28 cellular contexts compared by ENCODE assay signal in the genomic region with DNA sequence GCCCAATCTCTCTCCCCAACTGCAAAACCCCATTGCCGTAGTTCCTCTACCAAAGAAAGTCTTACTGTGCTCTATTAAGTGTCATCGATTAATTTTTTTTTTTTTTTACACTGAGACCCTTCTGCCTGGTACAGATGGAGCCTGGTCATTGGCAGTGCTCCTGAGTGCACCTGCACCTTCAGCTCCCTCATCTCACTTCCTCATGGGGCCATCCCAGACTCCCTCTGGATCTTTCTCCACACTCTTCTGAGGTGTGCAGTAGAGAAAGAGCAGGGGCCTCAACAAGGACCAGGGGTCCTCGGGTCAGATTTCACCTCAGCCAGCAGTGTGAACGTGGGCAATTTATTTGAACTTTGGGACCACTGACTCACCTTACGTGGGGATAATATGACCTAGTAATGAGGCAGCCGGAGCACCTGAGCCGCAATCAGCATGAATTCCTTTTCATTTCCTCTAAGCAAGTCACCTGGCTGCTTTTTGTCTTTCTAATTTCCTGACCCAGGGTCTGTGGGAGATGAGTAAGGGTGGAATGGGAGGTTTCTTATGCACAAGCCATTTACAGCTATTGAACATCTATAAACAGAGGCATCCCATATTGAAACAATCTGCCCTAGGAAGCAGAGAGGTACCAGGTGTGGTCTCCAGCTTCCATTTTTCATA. TPM values are rescaled to one million over a fixed set of nuclear protein-coding genes. Genes with fewer than 3 reads are reported as not detected.
DNase-seq lines count a peak whose midpoint lies in the region; ATAC-seq, FAIRE-seq and TF ChIP-seq lines count a peak whose summit lies in the region.
"Had no signal": no experiment of that assay in that cellular context is flagged by ENCODE, and none has a peak within 500 bp of the region (broad histone marks: within the 10 kb centered on the region; RNA-seq: fewer than 3 reads in every experiment).

No MANE protein-coding gene starts in this region.

- CTCF ChIA-PET in H1 (lab: Charles Lee; ENCODE audit: partially characterized antibody), result interaction anchor here (1.0 to 3.9 kb wide), 7 partner anchors 9 to 47 kb away, joined by 3 to 26 read pairs (median 5); no protein-coding TSS in a partner anchor

- TF ChIP-seq RAD21 in H1 (IDR thresholded peaks at IDR 0.05 in 1 of 2, conservative IDR thresholded peaks at IDR 0.05 in 1 of 2; ENCODE audit: low read depth in 2 of 2, low read length in 2 of 2), result no peak

- peak; percentile 84 for FAIRE-seq in H1 (lab: Jason Lieb, UNC)
- FAIRE-seq: A204.1, G401.6 had no signal

- TF ChIP-seq EP300 in H1 (IDR thresholded peaks at IDR 0.05; ENCODE audit: borderline replicate concordance in 1 of 2, low read depth in 2 of 2, low read length in 2 of 2), result no peak

- H3K4me2 ChIP-seq in H1 (ENCODE audit: insufficient read depth in 1 of 2, low read depth in 2 of 2, low read length in 2 of 2), result peak overlapping the region; percentile 56 to 62
- H3K4me2 ChIP-seq in trophoblast cell (ENCODE audit: low read length), result no peak overlapping the region
- H3K4me2 ChIP-seq: BLaER1 treated with 17β-estradiol and CSF1 and Interleukin-3, amounts not matched to agents 10 nM and 100 nM had no signal

- no peaks in the 10 kb centered on the region for H3K27me3 ChIP-seq in H7 (ENCODE audit: control insufficient read depth, insufficient read depth, low read length)
- H3K27me3 ChIP-seq in H1 (replicated peaks in 1 of 4; ENCODE audit: control insufficient read depth in 3 of 4, extremely low read depth in 1 of 4, insufficient read depth in 3 of 4, low read length in 3 of 4), result no peaks in the 10 kb centered on the region
- H3K27me3 ChIP-seq in iPS-15b (ENCODE audit: control insufficient read depth, insufficient read depth, low read length), result no peaks in the 10 kb centered on the region
- no peaks in the 10 kb centered on the region for H3K27me3 ChIP-seq in trophoblast cell (ENCODE audit: insufficient read depth, low read length)
- H3K27me3 ChIP-seq: BLaER1 treated with 17β-estradiol and CSF1 and Interleukin-3, amounts not matched to agents 10 nM and 100 nM; MG63 had no signal

- H3K79me2 ChIP-seq in H1 (ENCODE audit: control insufficient read depth in 1 of 2, insufficient read depth in 2 of 2, low read length in 2 of 2) (no peaks in the 10 kb centered on the region), trophoblast cell (ENCODE audit: control insufficient read depth, insufficient read depth, low read length, poor library complexity) (peaks cover 2% of the 10 kb centered on the region)

- peak overlapping the region; percentile 47 for H4K5ac ChIP-seq in H1 (ENCODE audit: insufficient read length, low read depth, low read length)

- 29% methylated on average over 7 of the region's 7 CpGs; no CpG with 5 or more reads in 1 of the 2 experiments for WGBS in H1 (ENCODE audit: extremely low coverage in 1 of 2, insufficient coverage in 1 of 2, insufficient read length in 1 of 2, insufficient replicate concordance in 2 of 2, low coverage in 1 of 2, low lambda C conversion rate in 2 of 2, missing lambda C conversion rate in 1 of 2), 2 experiments
- no CpG with 5 or more reads among the region's 7 CpGs for WGBS in trophoblast cell (ENCODE audit: extremely low coverage, insufficient coverage, insufficient read length)

- H2BK120ac ChIP-seq in H1 (replicated peaks; ENCODE audit: low read depth, low read length) (peak overlapping the region; percentile 100), trophoblast cell (ENCODE audit: insufficient read depth, low read length, poor library complexity) (peak overlapping the region; percentile 90)

- peak; percentile 56 for DNase-seq in H7
- no peak for DNase-seq in H1 (ENCODE audit: low read depth in 1 of 2, low spot score in 2 of 2)
- DNase-seq in trophoblast cell, result peak in 1 of 2 donors; percentile 16
- DNase-seq in coronary artery (ENCODE audit: low spot score), result no peak
- DNase-seq in NOMO-1 treated with DMSO at 0.1 percent for 48 hours (lab: John Stamatoyannopoulos, UW; ENCODE audit: unreplicated experiment), result no peak
- DNase-seq: AML-193; CD4-positive, alpha-beta T cell; DMS53; GOT3; IMR-90; KG1; MG63; NCI-H1105 treated with DMSO at 0.1 percent for 48 hours; NCI-H2029 treated with DMSO at 0.1 percent for 48 hours; NCI-H446 treated with DMSO at 0.1 percent for 48 hours; NCI-H526; NCI-H82; NK-92 treated with Interleukin-12 subunit alpha and Interleukin-12 subunit beta, amount 100 ng/mL, for 24 hours; Right ventricle myocardium superior; RPMI8226 had no signal

- no peak overlapping the region for H3K14ac ChIP-seq in H1 (ENCODE audit: insufficient read length)
- H3K14ac ChIP-seq in trophoblast cell (ENCODE audit: low read length), result peak overlapping the region; percentile 35

- H4K20me1 ChIP-seq in H1 (replicated peaks in 1 of 2; ENCODE audit: control insufficient read depth in 1 of 2, insufficient read depth in 2 of 2, low read length in 2 of 2), result no peaks in the 10 kb centered on the region
- H4K20me1 ChIP-seq: BLaER1 treated with 17β-estradiol and CSF1 and Interleukin-3, amounts not matched to agents 10 nM and 100 nM had no signal

- H3K9ac ChIP-seq in H1 (replicated peaks in 1 of 4; ENCODE audit: extremely low read depth in 1 of 4, low read depth in 3 of 4, low read length in 3 of 4) (peak overlapping the region in 2 of 4 experiments; percentile 40 to 44; a peak in 5 of 7 replicates), iPS-15b (ENCODE audit: low read depth, low read length) (peak overlapping the region; percentile 71), trophoblast cell (ENCODE audit: low read length) (no peak overlapping the region)
- H3K9ac ChIP-seq: BLaER1 treated with 17β-estradiol and CSF1 and Interleukin-3, amounts not matched to agents 10 nM and 100 nM had no signal

- TF ChIP-seq CTCF in H1 (IDR thresholded peaks at IDR 0.05; ENCODE audit: control extremely low read depth in 1 of 3, insufficient read depth in 1 of 3, low read depth in 1 of 3, low read length in 3 of 3) (no peak), coronary artery (IDR thresholded peaks at IDR 0.05) (no peak)

- H3K79me1 ChIP-seq in H1 (ENCODE audit: low read depth, low read length) (no peaks in the 10 kb centered on the region), trophoblast cell (ENCODE audit: low read length) (peaks cover 32% of the 10 kb centered on the region)

- POLR2A ChIA-PET in H1 (lab: Charles Lee; ENCODE audit: partially characterized antibody), result interaction anchor here (0.6 to 9.5 kb wide), 14 partner anchors 10 to 560 kb away, joined by 3 to 190 read pairs (median 4); partner anchors contain the start of gene GABRP

- H4K91ac ChIP-seq in H1 (replicated peaks; ENCODE audit: insufficient read length, low read length), result peak overlapping the region; percentile 100
- peak overlapping the region; percentile 78 for H4K91ac ChIP-seq in trophoblast cell (ENCODE audit: low read depth, low read length)

- H3K36me3 ChIP-seq in H7 (replicated peaks; ENCODE audit: control insufficient read depth, insufficient read depth, low read length) (no peaks in the 10 kb centered on the region), H1 (ENCODE audit: control insufficient read depth in 2 of 4, insufficient read depth in 4 of 4, low read length in 3 of 4) (no peaks in the 10 kb centered on the region), iPS-15b (ENCODE audit: control insufficient read depth, insufficient read depth, low read length) (no peaks in the 10 kb centered on the region), trophoblast cell (ENCODE audit: control insufficient read depth in 1 of 2, insufficient read depth in 2 of 2, low read length in 2 of 2) (no peaks in the 10 kb centered on the region)
- H3K36me3 ChIP-seq: BLaER1 treated with 17β-estradiol and CSF1 and Interleukin-3, amounts not matched to agents 10 nM and 100 nM; MG63; SJSA1 had no signal

- no peak overlapping the region for H4K8ac ChIP-seq in H1 (ENCODE audit: extremely low read depth, insufficient read depth, low read length)
- H4K8ac ChIP-seq in trophoblast cell (ENCODE audit: low read depth, low read length), result peak overlapping the region; percentile 22

- H2BK5ac ChIP-seq in H1 (ENCODE audit: low read depth, low read length) (peak overlapping the region; percentile 100), trophoblast cell (ENCODE audit: low read depth, low read length, poor library complexity) (no peak overlapping the region)

- H3K27ac ChIP-seq in H1 (ENCODE audit: low read depth, low read length), result peak overlapping the region; percentile 91
- H3K27ac ChIP-seq in trophoblast cell (ENCODE audit: low read depth, low read length), result no peak overlapping the region
- no peak overlapping the region for H3K27ac ChIP-seq in coronary artery
- H3K27ac ChIP-seq: BLaER1 treated with 17β-estradiol and CSF1 and Interleukin-3, amounts not matched to agents 10 nM and 100 nM; SJSA1 had no signal

- peak overlapping the region; percentile 99 for H3K18ac ChIP-seq in H1 (ENCODE audit: extremely low read depth, low read length)
- no peak overlapping the region for H3K18ac ChIP-seq in trophoblast cell (ENCODE audit: low read length)

- H3K23ac ChIP-seq in H1 (ENCODE audit: insufficient read length) (no peak overlapping the region), trophoblast cell (ENCODE audit: low read length) (no peak overlapping the region)

- H3K9me3 ChIP-seq in H1 (ENCODE audit: insufficient read depth in 2 of 2, low read depth in 1 of 2, low read length in 1 of 2), result no peaks in the 10 kb centered on the region
- H3K9me3 ChIP-seq in iPS-15b (ENCODE audit: control insufficient read depth, insufficient read depth, low read length), result no peaks in the 10 kb centered on the region
- no peaks in the 10 kb centered on the region for H3K9me3 ChIP-seq in trophoblast cell (ENCODE audit: insufficient read depth, low read depth, low read length)
- H3K9me3 ChIP-seq: BLaER1 treated with 17β-estradiol and CSF1 and Interleukin-3, amounts not matched to agents 10 nM and 100 nM; MG63; SJSA1 had no signal

- H2AFZ ChIP-seq in H1 (ENCODE audit: low read length) (no peak overlapping the region), trophoblast cell (ENCODE audit: insufficient read depth, low read length, poor library complexity) (no peak overlapping the region)

- H3K56ac ChIP-seq in H1 (replicated peaks; ENCODE audit: insufficient read length, low read depth, low read length), result peak overlapping the region; percentile 27

- H4K12ac ChIP-seq in trophoblast cell (ENCODE audit: low read depth, low read length), result no peak overlapping the region

- H3K23me2 ChIP-seq in H1 (ENCODE audit: low read depth, low read length), result no peaks in the 10 kb centered on the region

- H3K4me1 ChIP-seq in H1 (replicated peaks in 1 of 4; ENCODE audit: control insufficient read depth in 3 of 4, insufficient read depth in 4 of 4, low read length in 3 of 4) (peaks cover 8 to 10% (median 9%) of the 10 kb centered on the region in 4 experiments), iPS-15b (ENCODE audit: control insufficient read depth, insufficient read depth, low read length) (peaks cover 19% of the 10 kb centered on the region), trophoblast cell (ENCODE audit: control insufficient read depth in 1 of 2, insufficient read depth in 2 of 2, low read length in 2 of 2) (peaks cover 30% of the 10 kb centered on the region in 2 experiments)

- H3K4me3 ChIP-seq in H7 (ENCODE audit: insufficient read depth, low read depth, low read length) (no peak overlapping the region), H1 (ENCODE audit: extremely low read depth in 1 of 4, insufficient read depth in 2 of 4, low read depth in 3 of 4, low read length in 4 of 4) (peak overlapping the region in 3 of 4 experiments; percentile 3 to 39 (median 12); a peak in 3 of 8 replicates), iPS-15b (ENCODE audit: low read depth, low read length) (peak overlapping the region; percentile 37), trophoblast cell (ENCODE audit: low read depth, low read length) (no peak overlapping the region), coronary artery (no peak overlapping the region)
- H3K4me3 ChIP-seq: BLaER1 treated with 17β-estradiol and CSF1 and Interleukin-3, amounts not matched to agents 10 nM and 100 nM; MG63; SJSA1 had no signal

- ATAC-seq in HG03565 (IDR thresholded peaks at IDR 0.05; ENCODE audit: unreplicated experiment) (no peak), GM21576 (IDR thresholded peaks at IDR 0.05; ENCODE audit: unreplicated experiment) (no peak)

- H2BK20ac ChIP-seq in H1 (ENCODE audit: low read length), result peak overlapping the region; percentile 98

- H2AK5ac ChIP-seq in H1 (ENCODE audit: low read depth, low read length), result peak overlapping the region; percentile 99
- peak overlapping the region; percentile 68 for H2AK5ac ChIP-seq in trophoblast cell (ENCODE audit: low read length)

- peak overlapping the region; percentile 98 for H3K4ac ChIP-seq in H1 (replicated peaks; ENCODE audit: insufficient read length, low read depth, low read length)
- H3K4ac ChIP-seq in trophoblast cell (ENCODE audit: low read depth, low read length), result peak overlapping the region; percentile 44

- H2BK15ac ChIP-seq in H1 (ENCODE audit: low read length), result no peak overlapping the region

- H2BK12ac ChIP-seq in H1 (ENCODE audit: low read depth, low read length) (peak overlapping the region; percentile 99), trophoblast cell (ENCODE audit: low read length) (peak overlapping the region; percentile 93)

- TF ChIP-seq POLR2A in H1 (IDR thresholded peaks at IDR 0.05; ENCODE audit: control extremely low read depth in 1 of 2, low read depth in 2 of 2, low read length in 2 of 2), result peak in 1 of 2 experiments; percentile 36; a peak in 2 of 3 replicates

RNA-seq across cellular contexts. Expression of gene GABRP, which starts 22.3 kb away (rescaled TPM):
- total RNA-seq in H7 (2014; rRNA removed; shearing (Covaris generic)), result 2.1 and 2.2 TPM in 2 replicates
- total RNA-seq in H1 (2021; fragmentation: NEBNext Ultra II Directional; extraction: Animal tissue kit (Norgen Biotek cat#: 25700)), result 3.7 and 3.9 TPM in 2 replicates
- polyA plus RNA-seq in H1 (2011; rRNA removed), result 2.5 and 4.0 TPM in 2 replicates
- 3.6 TPM for polyA plus RNA-seq in H1 (2011; cell fraction: cytosol; rRNA removed)
- polyA plus RNA-seq in H1 (2011; cell fraction: nucleus; rRNA removed), result 5.2 TPM
- 2.7 to 5.2 TPM (median 4.1 TPM) in 4 replicates for polyA plus RNA-seq in H1 (2012, experiment 1 of 2)
- 0.38 TPM for polyA plus RNA-seq in H1 (2012, experiment 2 of 2)
- 6.8 TPM for polyA plus RNA-seq in H1 (2013, experiment 1 of 2)
- polyA plus RNA-seq in H1 (2013, experiment 2 of 2), result 8.3 TPM
- 6.1 and 11.5 TPM in 2 replicates for polyA minus RNA-seq in H1 (2011; rRNA and poly(A)+ RNA removed)
- polyA minus RNA-seq in H1 (2011; cell fraction: cytosol; rRNA and poly(A)+ RNA removed), result 2.1 TPM
- 3.4 TPM for polyA minus RNA-seq in H1 (2011; cell fraction: nucleus; rRNA and poly(A)+ RNA removed)
- 935 and 1,007 TPM in 2 replicates for polyA plus RNA-seq in trophoblast cell (2013)
- total RNA-seq: CD4-positive, alpha-beta T cell; HT1080; IMR-90; SJSA1 had no signal
- polyA plus RNA-seq: IMR-90 had no signal

Comparison
In these comparisons a context has a peak if more than half of its experiments do, and no peak if none do; other contexts are left out.
1. H3K4me3 ChIP-seq: peak in H1 (3 of 4) and iPS-15b (single experiment); none in H7 (single experiment), trophoblast cell (single experiment) and coronary artery (single experiment).